In genomic region chr1:164558461-164559341, GRCh38 we compare ENCODE assay signal across 8 cellular contexts. TPM values are rescaled to one million over a fixed set of nuclear protein-coding genes. Genes with fewer than 3 reads are reported as not detected.
DNase-seq lines count a peak whose midpoint lies in the region; ATAC-seq, FAIRE-seq and TF ChIP-seq lines count a peak whose summit lies in the region.

TSS of gene PBX1 (plus strand) at chr1:164559184.

- peak within 1 kb of the TSS; percentile 74 to 89 (median 84) for H3K4me3 Mint-ChIP-seq in CD4-positive, alpha-beta memory T cell

- peaks cover 0 to 11% (median 4%) of the 10 kb centered on the region in 8 donors for H3K9me3 Mint-ChIP-seq in CD4-positive, alpha-beta memory T cell

- H3K4me1 ChIP-seq in CD4-positive, alpha-beta memory T cell (ENCODE audit: insufficient read depth, low read length) = peaks cover 6% of the 10 kb centered on the region
- H3K4me1 ChIP-seq in NT2/D1 (ENCODE audit: insufficient read depth, insufficient read length) (no peaks in the 10 kb centered on the region), endothelial cell of umbilical vein (ENCODE audit: control insufficient read depth, extremely low read depth, insufficient read depth, low read length) (peaks cover 40% of the 10 kb centered on the region), mesodermal cell (ENCODE audit: control insufficient read depth, insufficient read depth, low read length, poor library complexity, severe bottlenecking) (peaks cover 10% of the 10 kb centered on the region)

- CTCF ChIA-PET in CD4-positive, alpha-beta memory T cell (lab: Charles Lee; ENCODE audit: partially characterized antibody) = no interaction called here
- CTCF ChIA-PET in endothelial cell of umbilical vein (lab: Charles Lee) = interaction anchor here (0.9 to 1.7 kb wide), 12 partner anchors 9 to 229 kb away, joined by 3 to 10 read pairs (median 4); no protein-coding TSS in a partner anchor

- no peaks in the 10 kb centered on the region for H3K27me3 ChIP-seq in CD4-positive, alpha-beta memory T cell (ENCODE audit: insufficient read depth, low read length)
- no peaks in the 10 kb centered on the region for H3K27me3 ChIP-seq in NT2/D1 (ENCODE audit: insufficient read depth, insufficient read length)
- H3K27me3 ChIP-seq in endothelial cell of umbilical vein (ENCODE audit: control insufficient read depth in 2 of 2, insufficient read depth in 2 of 2, low read length in 2 of 2) = no peaks in the 10 kb centered on the region

- peaks cover 9 to 12% of the 10 kb centered on the region in 2 donors for H3K27me3 Mint-ChIP-seq in CD4-positive, alpha-beta memory T cell

- H3K4me1 Mint-ChIP-seq in CD4-positive, alpha-beta memory T cell = peaks cover 2 to 20% (median 11%) of the 10 kb centered on the region in 4 donors

- TF ChIP-seq CTCF in endothelial cell of umbilical vein (IDR thresholded peaks at IDR 0.05; ENCODE audit: extremely low read depth in 1 of 2, insufficient read depth in 1 of 2, low read depth in 1 of 2, low read length in 2 of 2) = no peak

- peak within 1 kb of the TSS; percentile 100 for H2AFZ ChIP-seq in endothelial cell of umbilical vein (ENCODE audit: low read depth, low read length)

- H3K4me3 ChIP-seq in CD4-positive, alpha-beta memory T cell (ENCODE audit: low read length in 2 of 2) = peak within 1 kb of the TSS in 1 of 2 donors; percentile 19
- H3K4me3 ChIP-seq in NT2/D1 (ENCODE audit: insufficient read length, low read depth) (peak within 1 kb of the TSS; percentile 92), endothelial cell of umbilical vein (replicated peaks in 1 of 3; ENCODE audit: insufficient read depth in 1 of 3, low read depth in 1 of 3, low read length in 3 of 3) (peak within 1 kb of the TSS; percentile 88 to 99 (median 99)), mesodermal cell (ENCODE audit: extremely low read depth, insufficient read depth, low read length, poor library complexity, severe bottlenecking) (peak within 1 kb of the TSS; percentile 76)

- intact Hi-C loops in CD4-positive, alpha-beta memory T cell (cut with micrococcal nuclease) = no loop called here
- intact Hi-C loops in endothelial cell of umbilical vein (cut with micrococcal nuclease) = loop anchor here (1.0 to 5.0 kb wide), 6 partner anchors 34 to 1686 kb away; no protein-coding TSS in a partner anchor

- TF ChIP-seq POLR2A in endothelial cell of umbilical vein (IDR thresholded peaks at IDR 0.05; ENCODE audit: low read depth, low read length) = peak; percentile 65

- H3K27ac Mint-ChIP-seq in CD4-positive, alpha-beta memory T cell = peak within 1 kb of the TSS in 1 of 7 donors; percentile 16

- no peaks in the 10 kb centered on the region for H3K36me3 ChIP-seq in CD4-positive, alpha-beta memory T cell (ENCODE audit: insufficient read depth, low read length)
- H3K36me3 ChIP-seq in NT2/D1 (ENCODE audit: insufficient read depth, insufficient read length, low read length) (peaks cover 7% of the 10 kb centered on the region), endothelial cell of umbilical vein (ENCODE audit: control insufficient read depth in 2 of 2, extremely low read depth in 1 of 2, insufficient read depth in 2 of 2, low read length in 2 of 2) (no peaks in the 10 kb centered on the region), mesodermal cell (ENCODE audit: control insufficient read depth, insufficient read depth, low read length) (no peaks in the 10 kb centered on the region)

- 8 to 13% methylated on average over 6 to 8 of the region's 28 CpGs for WGBS in mesodermal cell (ENCODE audit: insufficient coverage in 2 of 2), 2 experiments

- DNase-seq in CD4-positive, alpha-beta memory T cell = peak; percentile 56 to 73 (median 60)
- peak; percentile 96 for DNase-seq in HT-29 (ENCODE audit: low spot score)
- peak; percentile 99 for DNase-seq in NT2/D1 (ENCODE audit: low read depth, low spot score)
- peak; percentile 71 for DNase-seq in activated CD8-positive, alpha-beta memory T cell treated with anti-CD3 and anti-CD28 coated beads, Interleukin-2, amount 50 U/mL, for 4 hours
- DNase-seq in endothelial cell of umbilical vein (ENCODE audit: low read depth, low spot score) = peak; percentile 99
- DNase-seq in stimulated activated CD8-positive, alpha-beta memory T cell treated with anti-CD3 and anti-CD28 coated beads, Interleukin-15, amount 100 ng/mL, for 1 hour (ENCODE audit: low read depth) = peak; percentile 38

- no peak within 1 kb of the TSS for H3K27ac ChIP-seq in CD4-positive, alpha-beta memory T cell (ENCODE audit: low read depth, low read length)
- H3K27ac ChIP-seq in endothelial cell of umbilical vein (ENCODE audit: insufficient read depth, low read depth, low read length) = peak within 1 kb of the TSS; percentile 68
- H3K27ac ChIP-seq in mesodermal cell (ENCODE audit: low read depth, low read length, severe bottlenecking) = peak within 1 kb of the TSS; percentile 70

- H3K36me3 Mint-ChIP-seq in CD4-positive, alpha-beta memory T cell = no peaks in the 10 kb centered on the region

- H3K9ac ChIP-seq in NT2/D1 (ENCODE audit: insufficient read length, low read depth) = peak within 1 kb of the TSS; percentile 94
- peak within 1 kb of the TSS; percentile 86 for H3K9ac ChIP-seq in endothelial cell of umbilical vein (replicated peaks; ENCODE audit: extremely low read depth, insufficient read depth, low read length)

- peak; percentile 100 for ATAC-seq in GM21367 (IDR thresholded peaks at IDR 0.05; ENCODE audit: unreplicated experiment)

- BruUV-seq in endothelial cell of umbilical vein (replicated peaks; lab: Mats Ljungman, UMichigan) = no TSS peak

- dilution Hi-C loops in endothelial cell of umbilical vein (cut with MboI; ENCODE audit: extremely low pct_ligation_motif_present, low sequenced_read_pairs) = no loop called here

- H3K9me1 ChIP-seq in endothelial cell of umbilical vein (replicated peaks; ENCODE audit: control insufficient read depth, extremely low read depth, insufficient read depth, low read length) = no peaks in the 10 kb centered on the region

- peak; percentile 93 for FAIRE-seq in endothelial cell of umbilical vein (lab: Jason Lieb, UNC)

- POLR2A ChIA-PET in CD4-positive, alpha-beta memory T cell (lab: Charles Lee; ENCODE audit: partially characterized antibody) = no interaction called here
- POLR2A ChIA-PET in endothelial cell of umbilical vein (lab: Charles Lee) = interaction anchor here (0.5 to 1.2 kb wide), 10 partner anchors 18 to 218 kb away, joined by 3 to 8 read pairs (median 3); no protein-coding TSS in a partner anchor

- H3K79me2 ChIP-seq in endothelial cell of umbilical vein (ENCODE audit: control insufficient read depth, insufficient read depth, low read length) = no peaks in the 10 kb centered on the region

- no peaks in the 10 kb centered on the region for H4K20me1 ChIP-seq in endothelial cell of umbilical vein (replicated peaks; ENCODE audit: control insufficient read depth, extremely low read depth, insufficient read depth, low read length)

- H3K9me3 ChIP-seq in CD4-positive, alpha-beta memory T cell (ENCODE audit: control insufficient read depth in 1 of 2, low read length in 2 of 2) = no peaks in the 10 kb centered on the region
- H3K9me3 ChIP-seq in NT2/D1 (ENCODE audit: insufficient read depth, low read length) (no peaks in the 10 kb centered on the region), endothelial cell of umbilical vein (replicated peaks; ENCODE audit: control insufficient read depth, insufficient read depth, low read length) (no peaks in the 10 kb centered on the region), mesodermal cell (ENCODE audit: control insufficient read depth, low read length) (no peaks in the 10 kb centered on the region)

- H3K4me2 ChIP-seq in endothelial cell of umbilical vein (ENCODE audit: insufficient read depth, low read length) = peak within 1 kb of the TSS; percentile 100

TF ChIP-seq in endothelial cell of umbilical vein, 7 proteins besides CTCF, POLR2A, EP300 and RAD21:
- TF ChIP-seq POLR2AphosphoS5 (IDR thresholded peaks at IDR 0.05; ENCODE audit: insufficient read depth, low read depth, low read length) (peak; percentile 56), MYC (IDR thresholded peaks at IDR 0.05; ENCODE audit: low read depth, low read length) (no peak)
TF ChIP-seq in endothelial cell of umbilical vein: peak in this region for 1.

RNA-seq across cellular contexts. Expression of gene PBX1, which starts in this region (rescaled TPM):
- under 1 TPM; 0.53 to 0.70 TPM for total RNA-seq in CD4-positive, alpha-beta memory T cell
- under 1 TPM in 1 of 2 donors, not detected in 1; 0.06 TPM for polyA plus RNA-seq in CD4-positive, alpha-beta memory T cell
- total RNA-seq in HT-29 (2014; rRNA removed; shearing (Covaris generic)) = 5.1 and 11.1 TPM in 2 replicates
- total RNA-seq in endothelial cell of umbilical vein = 22.2 and 24.1 TPM in 2 replicates
- polyA plus RNA-seq in endothelial cell of umbilical vein = 9.3 and 10.7 TPM in 2 replicates
- polyA plus RNA-seq in endothelial cell of umbilical vein (2011; cell fraction: cytosol; rRNA removed) = 8.8 and 9.6 TPM in 2 replicates
- 12.1 and 12.2 TPM in 2 replicates for polyA plus RNA-seq in endothelial cell of umbilical vein (2011; cell fraction: nucleus; rRNA removed)
- polyA plus RNA-seq in endothelial cell of umbilical vein (2012) = 2.6 and 3.4 TPM in 2 replicates
- 25.3 and 29.5 TPM in 2 replicates for polyA minus RNA-seq in endothelial cell of umbilical vein
- 36.3 TPM for polyA minus RNA-seq in endothelial cell of umbilical vein (2011; cell fraction: cytosol; rRNA and poly(A)+ RNA removed)
- polyA minus RNA-seq in endothelial cell of umbilical vein (2011; cell fraction: nucleus; rRNA and poly(A)+ RNA removed) = 42.2 and 57.9 TPM in 2 replicates
- polyA plus RNA-seq in mesodermal cell (2013, experiment 1 of 2) = 59.3 TPM
- 56.0 TPM for polyA plus RNA-seq in mesodermal cell (2013, experiment 2 of 2)

Comparison
In these comparisons a context has a peak if more than half of its experiments do, and no peak if none do; other contexts are left out.
1. Peak in DNase-seq in CD4-positive, alpha-beta memory T cell; RNA of the gene not detected or under 1 TPM.
2. DNase-seq: peak in every context shown above with its lines; median percentile 99 in NT2/D1; 99 in endothelial cell of umbilical vein; 96 in HT-29; 71 in activated CD8-positive, alpha-beta memory T cell treated with anti-CD3 and anti-CD28 coated beads, Interleukin-2, amount 50 U/mL, for 4 hours; 60 in CD4-positive, alpha-beta memory T cell; 38 in stimulated activated CD8-positive, alpha-beta memory T cell treated with anti-CD3 and anti-CD28 coated beads, Interleukin-15, amount 100 ng/mL, for 1 hour.